8 cellular contexts compared by ENCODE assay signal in the genomic region with DNA sequence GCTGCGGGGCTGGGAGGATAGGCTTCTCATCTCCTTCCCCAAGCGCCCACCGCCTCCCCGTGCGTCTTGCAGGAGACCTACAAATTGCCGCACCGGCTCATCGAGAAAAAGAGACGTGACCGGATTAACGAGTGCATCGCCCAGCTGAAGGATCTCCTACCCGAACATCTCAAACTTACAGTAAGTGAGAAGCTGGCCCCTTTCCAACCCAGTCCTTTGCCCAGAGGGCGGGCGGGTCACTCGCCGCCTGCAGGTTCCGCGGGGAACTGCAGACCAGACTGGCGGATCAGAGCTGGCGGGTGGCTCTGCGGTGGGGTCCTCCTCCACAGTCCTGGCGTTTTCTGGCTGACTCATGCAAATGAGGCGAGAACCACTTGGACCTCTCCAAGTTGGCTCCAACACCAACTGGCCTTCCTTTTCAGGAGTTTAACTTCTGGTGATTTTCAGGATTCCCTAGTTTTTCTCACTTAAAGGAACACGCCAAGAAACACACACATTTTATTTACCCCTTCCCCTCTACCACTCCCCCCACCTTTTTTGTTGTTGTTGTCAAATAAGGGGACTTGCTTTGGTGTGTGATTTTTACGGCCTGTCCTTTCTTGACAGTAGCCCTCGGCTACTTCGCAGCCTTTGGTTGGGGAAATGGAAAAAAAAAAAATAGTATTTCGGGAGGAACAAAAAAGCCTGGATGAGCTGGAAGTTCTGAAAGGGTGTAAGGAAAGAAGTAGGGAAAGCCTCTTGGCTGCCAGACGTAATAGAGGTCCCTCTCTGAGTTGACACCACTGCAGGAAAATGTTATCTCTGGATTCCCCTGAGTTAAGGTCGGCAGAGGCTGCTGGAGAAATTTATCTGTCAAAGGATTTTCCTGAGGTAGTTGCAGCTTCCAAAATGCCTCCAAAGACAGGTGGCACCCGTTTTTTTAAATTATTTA. TPM values are rescaled to one million over a fixed set of nuclear protein-coding genes. Genes with fewer than 3 reads are reported as not detected.
DNase-seq lines count a peak whose midpoint lies in the region; ATAC-seq, FAIRE-seq and TF ChIP-seq lines count a peak whose summit lies in the region.

No MANE protein-coding gene starts in this region.

- TF ChIP-seq RAD21 in A549 (conservative IDR thresholded peaks at IDR 0.05 in 1 of 2, IDR thresholded peaks at IDR 0.05 in 1 of 2) = peak; percentile 54 to 62
- peak; percentile 47 for TF ChIP-seq RAD21 in IMR-90 (IDR thresholded peaks at IDR 0.05; ENCODE audit: low read length)

- H3K14ac ChIP-seq in IMR-90 (replicated peaks; ENCODE audit: low read depth, low read length) = peak overlapping the region; percentile 98

- peaks cover 24% of the 10 kb centered on the region; the same call in 1 of the 2 replicates for H4K20me1 ChIP-seq in IMR-90 (ENCODE audit: insufficient read depth, low read length)
- peaks cover 16% of the 10 kb centered on the region for H4K20me1 ChIP-seq in neural progenitor cell (ENCODE audit: low read depth)

- no peak for FAIRE-seq in A549 (lab: Jason Lieb, UNC)

- peaks cover 11% of the 10 kb centered on the region for H3K36me3 Mint-ChIP-seq in neural progenitor cell

- H3K27me3 ChIP-seq in IMR-90 (ENCODE audit: control insufficient read depth, insufficient read depth, low read length) = no peaks in the 10 kb centered on the region
- H3K27me3 ChIP-seq in neural progenitor cell = peaks cover 100% of the 10 kb centered on the region
- H3K27me3 ChIP-seq in stomach = no peaks in the 10 kb centered on the region

- peak overlapping the region; percentile 90 for H2BK5ac ChIP-seq in IMR-90 (ENCODE audit: low read depth, low read length, poor library complexity, severe bottlenecking)

- CTCF ChIA-PET in A549 (lab: Yijun Ruan, JAX) (interaction anchor here (0.7 to 17.8 kb wide), 28 partner anchors 8 to 325 kb away, joined by 3 to 602 read pairs (median 4); no protein-coding TSS in a partner anchor), IMR-90 (lab: Yijun Ruan, JAX) (interaction anchor here (0.7 to 2.7 kb wide), 10 partner anchors 33 to 315 kb away, joined by 3 to 15 read pairs (median 4); no protein-coding TSS in a partner anchor)

- 0 out of 2 replicates have a peak overlapping the region, but pooled peaks have one; percentile 42 for H2BK20ac ChIP-seq in IMR-90 (ENCODE audit: low read depth, low read length)

- in situ Hi-C loops in IMR-90 (cut with MboI; ENCODE audit: low sequenced_read_pairs) = loop anchor here (5.0 to 10.0 kb wide), 3 partner anchors 42 to 263 kb away; partner anchors contain the start of gene ARL8B

- H3K23ac ChIP-seq in IMR-90 (ENCODE audit: low read depth, low read length) = peak overlapping the region; percentile 92

- peak overlapping the region; percentile 86 for H2BK120ac ChIP-seq in IMR-90 (ENCODE audit: low read depth, low read length)

- intact Hi-C loops in IMR-90 (cut with micrococcal nuclease) = loop anchor here (1.0 to 5.0 kb wide), 3 partner anchors 46 to 217 kb away; no protein-coding TSS in a partner anchor
- intact Hi-C loops in stomach (cut with DNase I; ENCODE audit: low total_unique reads) = no loop called here

- TF ChIP-seq CTCF in A549 (IDR thresholded peaks at IDR 0.05) = peak; percentile 60
- peak; percentile 82 for TF ChIP-seq CTCF in IMR-90 (conservative IDR thresholded peaks at IDR 0.05; ENCODE audit: low read depth, low read length)
- TF ChIP-seq CTCF in foreskin fibroblast (IDR thresholded peaks at IDR 0.05; ENCODE audit: low read depth, low read length) = peak; percentile 97
- peak; percentile 77 for TF ChIP-seq CTCF in neural progenitor cell (IDR thresholded peaks at IDR 0.05)
- TF ChIP-seq CTCF in stomach (IDR thresholded peaks at IDR 0.05) = peak in 6 of 7 experiments; percentile 91 to 98 (median 98)

- peak overlapping the region; percentile 88 for H3K56ac ChIP-seq in IMR-90 (ENCODE audit: extremely low read depth, insufficient read depth, low read length)

- H3K79me2 ChIP-seq in neural progenitor cell (ENCODE audit: low read depth) = no peaks in the 10 kb centered on the region

- H3K4me1 ChIP-seq in A549 = peaks cover 31% of the 10 kb centered on the region
- H3K4me1 ChIP-seq in IMR-90 (ENCODE audit: control insufficient read depth, insufficient read depth, low read length) = peaks cover 26% of the 10 kb centered on the region
- H3K4me1 ChIP-seq in neural progenitor cell = peaks cover 12% of the 10 kb centered on the region
- peaks cover 57 to 74% (median 66%) of the 10 kb centered on the region in 4 donors for H3K4me1 ChIP-seq in stomach

- H2AFZ ChIP-seq in IMR-90 (replicated peaks; ENCODE audit: low read length, poor library complexity) (peak overlapping the region; percentile 89), neural progenitor cell (replicated peaks) (peak overlapping the region; percentile 63)

- H3K9ac ChIP-seq in IMR-90 (ENCODE audit: low read depth, low read length) (peak overlapping the region; percentile 92), neural progenitor cell (no peak overlapping the region)

- H3K4me3 Mint-ChIP-seq in neural progenitor cell = peak overlapping the region; percentile 95

- H2BK15ac ChIP-seq in IMR-90 (ENCODE audit: low read depth, low read length) = peak overlapping the region; percentile 61; the same call in 2 of the 3 replicates

- peak overlapping the region; percentile 40; the same call in 1 of the 2 replicates for H4K5ac ChIP-seq in IMR-90 (ENCODE audit: low read depth, low read length)

- H3K36me3 ChIP-seq in IMR-90 (ENCODE audit: control insufficient read depth, insufficient read depth, low read length) = peaks cover 14% of the 10 kb centered on the region
- H3K36me3 ChIP-seq in neural progenitor cell = no peaks in the 10 kb centered on the region
- H3K36me3 ChIP-seq in stomach = peaks cover 6 to 14% (median 9%) of the 10 kb centered on the region in 4 donors

- H2AK9ac ChIP-seq in IMR-90 (replicated peaks; ENCODE audit: low read depth, low read length, poor library complexity) = peak overlapping the region; percentile 95

- peak overlapping the region; percentile 95 for H4K91ac ChIP-seq in IMR-90 (ENCODE audit: insufficient read depth, low read depth, low read length)

- peaks cover 15% of the 10 kb centered on the region for H3F3A ChIP-seq in neural progenitor cell (ENCODE audit: low read depth)

- H3K18ac ChIP-seq in IMR-90 (ENCODE audit: low read depth, low read length) = peak overlapping the region; percentile 72

- H3K9me3 ChIP-seq in A549 (no peaks in the 10 kb centered on the region), IMR-90 (ENCODE audit: control insufficient read depth, insufficient read depth, low read length) (no peaks in the 10 kb centered on the region), neural progenitor cell (ENCODE audit: low read depth) (no peaks in the 10 kb centered on the region), stomach (no peaks in the 10 kb centered on the region)

- BruUV-seq in IMR-90 (replicated peaks; lab: Mats Ljungman, UMichigan) = no TSS peak

- DNase-seq in A549 (ENCODE audit: low read depth in 1 of 2, low spot score in 1 of 2) (peak; percentile 64 to 90), IMR-90 (peak; percentile 92), SIG-M5 treated with dmso at 0.1 percent for 504 hours (lab: John Stamatoyannopoulos, UW; ENCODE audit: unreplicated experiment) (peak; percentile 87), foreskin fibroblast (peak; percentile 88 to 95), neural progenitor cell (ENCODE audit: low spot score) (peak; percentile 75), stomach (peak; percentile 95)
- peak; percentile 92 for DNase-seq in activated gamma-delta T cell treated with anti-CD3 and anti-CD28 coated beads, Interleukin-2, amount 50 U/mL, for 16 hours (ENCODE audit: low read depth)

- peak overlapping the region; percentile 78 to 83; a peak in 3 of 4 replicates for H4K8ac ChIP-seq in IMR-90 (ENCODE audit: low read depth in 2 of 2, low read length in 2 of 2)

- dilution Hi-C loops in IMR-90 (cut with HindIII; ENCODE audit: low sequenced_read_pairs, unreplicated experiment) = no loop called here

- H3K27ac Mint-ChIP-seq in neural progenitor cell = peak overlapping the region; percentile 37

- peak overlapping the region; percentile 93 for H3K4me2 ChIP-seq in A549
- peak overlapping the region; percentile 78 for H3K4me2 ChIP-seq in IMR-90 (ENCODE audit: low read depth, low read length)
- H3K4me2 ChIP-seq in neural progenitor cell = peak overlapping the region; percentile 81

- ATAC-seq in A549 (peak; percentile 0 to 17; a peak in 4 of 6 replicates), GM18519 (IDR thresholded peaks at IDR 0.05; ENCODE audit: low FRiP score, unreplicated experiment) (peak; percentile 19), IMR-90 (ENCODE audit: low read depth) (peak; percentile 25)

- H2AK5ac ChIP-seq in IMR-90 (ENCODE audit: low read depth, low read length) = peak overlapping the region; percentile 85; the same call in 1 of the 2 replicates

- H3K4me1 Mint-ChIP-seq in neural progenitor cell = peaks cover 46% of the 10 kb centered on the region

- 2% methylated on average over 32 of the region's 32 CpGs for WGBS in A549 (ENCODE audit: missing lambda C conversion rate)
- 31% methylated on average over 6 of the region's 32 CpGs; no CpG with 5 or more reads in 1 of the 2 experiments for WGBS in IMR-90 (ENCODE audit: extremely low coverage in 2 of 2, insufficient read length in 1 of 2), 2 experiments
- 3 to 5% (median 4%) methylated on average over 31 to 32 of the region's 32 CpGs for WGBS in stomach, 5 donors

- peak overlapping the region; percentile 88 for H3K4me3 ChIP-seq in A549
- peak overlapping the region; percentile 92 for H3K4me3 ChIP-seq in IMR-90 (ENCODE audit: insufficient read depth, low read depth, low read length)
- peak overlapping the region; percentile 90 to 98 for H3K4me3 ChIP-seq in foreskin fibroblast (ENCODE audit: low read depth in 1 of 2, low read length in 2 of 2)
- H3K4me3 ChIP-seq in neural progenitor cell = peak overlapping the region; percentile 61
- H3K4me3 ChIP-seq in stomach = peak overlapping the region; percentile 66 to 97 (median 78)

- POLR2A ChIA-PET in A549 (lab: Yijun Ruan, JAX) = interaction anchor here (0.6 to 13.9 kb wide), 10 partner anchors 14 to 269 kb away, joined by 3 to 367 read pairs (median 10); no protein-coding TSS in a partner anchor
- POLR2A ChIA-PET in IMR-90 (lab: Charles Lee; ENCODE audit: unreplicated experiment) = interaction anchor here (0.6 to 1.5 kb wide), 4 partner anchors 41 to 1806 kb away, joined by 3 to 7 read pairs (median 6); no protein-coding TSS in a partner anchor

- H3K27me3 Mint-ChIP-seq in neural progenitor cell (ENCODE audit: insufficient read depth, low read depth) = peaks cover 19% of the 10 kb centered on the region

- no peak for TF ChIP-seq POLR2A in A549 (IDR thresholded peaks at IDR 0.05; ENCODE audit: low read length)
- peak; percentile 11; the same call in 1 of the 2 replicates for TF ChIP-seq POLR2A in IMR-90 (IDR thresholded peaks at IDR 0.05; ENCODE audit: low read depth, low read length)
- TF ChIP-seq POLR2A in stomach (IDR thresholded peaks at IDR 0.05) = peak in 1 of 4 donors; percentile 14

- H3K27ac ChIP-seq in A549 (peak overlapping the region; percentile 96 to 98), IMR-90 (ENCODE audit: insufficient read depth, low read length) (peak overlapping the region; percentile 93), neural progenitor cell (no peak overlapping the region), stomach (peak overlapping the region; percentile 97 to 100 (median 98))

- peaks cover 7% of the 10 kb centered on the region; the same call in 1 of the 2 replicates for H3K9me1 ChIP-seq in IMR-90 (ENCODE audit: insufficient read depth, low read length)

- peaks cover 16 to 50% of the 10 kb centered on the region in 2 experiments; a peak in 3 of 4 replicates for H3K79me1 ChIP-seq in IMR-90 (ENCODE audit: low read depth in 1 of 2, low read length in 2 of 2)

- no peaks in the 10 kb centered on the region for H3K9me3 Mint-ChIP-seq in neural progenitor cell

- TF ChIP-seq EP300 in A549 (IDR thresholded peaks at IDR 0.05) (no peak), stomach (IDR thresholded peaks at IDR 0.05) (no peak)

- peak overlapping the region; percentile 95 for H3K4ac ChIP-seq in IMR-90 (ENCODE audit: low read depth, low read length)

RNA-seq across cellular contexts. Expression of gene BHLHE40, which starts 1.3 kb away (rescaled TPM):
- polyA plus RNA-seq in A549 (2011; rRNA removed) (160 and 171 TPM in 2 replicates), A549 (2017; fragmentation: RNase III; extraction: RNeasy Plus Mini Kit Qiagen cat#74134 plus additional on column Dnase treatment) (65.7 to 105 TPM (median 102 TPM) in 3 replicates), IMR-90 (2012; rRNA removed) (31.1 and 31.8 TPM in 2 replicates), stomach (10 to 100 TPM; 17.7 to 39.7 (median 24.1) TPM)
- polyA plus RNA-seq in A549 (2012; cell fraction: cytosol; rRNA removed) = 90.0 and 114 TPM in 2 replicates
- 210 and 265 TPM in 2 replicates for polyA plus RNA-seq in A549 (2012; cell fraction: nucleus; rRNA removed)
- polyA minus RNA-seq in A549 (2011; rRNA and poly(A)+ RNA removed) = 221 and 248 TPM in 2 replicates
- total RNA-seq in IMR-90 (2012; rRNA removed) (22.8 and 24.2 TPM in 2 replicates), neural progenitor cell (ENCODE audit: low replicate concordance) (0.34 and 0.50 TPM in 2 replicates), stomach (10 to 100 TPM in 4 of 5 donors, 1 to 10 TPM in 1; 7.6 to 34.7 (median 26.6) TPM)
- polyA plus RNA-seq in IMR-90 (2012; cell fraction: cytosol; rRNA removed) = 26.0 and 43.6 TPM in 2 replicates
- polyA plus RNA-seq in IMR-90 (2012; cell fraction: nucleus; rRNA removed; ENCODE audit: low replicate concordance) = 147 and 366 TPM in 2 replicates
